Comparison of ENCODE assay signal across 19 cellular contexts in the genomic region with DNA sequence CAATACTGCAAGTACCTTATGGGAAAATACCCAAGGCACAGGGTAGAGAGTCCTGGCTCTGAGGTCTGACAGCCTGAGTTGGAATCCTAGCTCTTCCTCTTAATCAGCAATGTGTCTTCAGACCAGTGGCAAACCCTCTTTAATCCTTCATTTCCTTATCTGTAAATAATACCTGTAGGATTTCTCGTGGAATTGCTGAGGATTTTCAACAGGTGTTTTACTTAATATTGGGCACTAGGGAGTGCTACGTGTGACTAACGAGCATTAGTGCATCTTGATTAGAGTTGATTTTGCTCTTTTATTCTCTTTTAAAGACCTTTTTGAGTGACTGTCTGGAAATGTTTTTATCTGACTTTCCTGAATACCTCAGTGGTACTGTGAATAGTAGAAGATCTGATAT. TPM values are rescaled to one million over a fixed set of nuclear protein-coding genes. Genes with fewer than 3 reads are reported as not detected.
"Had no signal": no experiment of that assay in that cellular context is flagged by ENCODE, and none has a peak within 500 bp of the region (broad histone marks: within the 10 kb centered on the region; RNA-seq: fewer than 3 reads in every experiment).

No MANE protein-coding gene starts in this region.

- H3K9me3 ChIP-seq: colonic mucosa, heart left ventricle, pancreas, prostate gland, right lobe of liver, suprapubic skin, thyroid gland, upper lobe of right lung, vagina had no signal

- H3K4me1 ChIP-seq: colonic mucosa, prostate gland, right lobe of liver had no signal

- H3K27ac ChIP-seq: colonic mucosa, heart left ventricle, pancreas, prostate gland, right lobe of liver, suprapubic skin, thyroid gland, upper lobe of right lung, vagina had no signal

- ATAC-seq: esophagus mucosa; heart left ventricle; natural killer cell treated with Interleukin-12 subunit alpha and Interleukin-12 subunit beta and Interleukin-15 and Interleukin-18, amount 100 ng/mL, for 72 hours; pancreas; right lobe of liver; stimulated activated effector memory CD8-positive, alpha-beta T cell treated with anti-CD3 and anti-CD28 coated beads, Interleukin-12 subunit alpha, Interleukin-12 subunit beta, amount 100 ng/mL, for 72 hours; stimulated activated naive CD8-positive, alpha-beta T cell treated with anti-CD3 and anti-CD28 coated beads, Interleukin-15, Interleukin-2, amounts not matched to agents 100 U/mL and 50 U/mL, for 24 hours; upper lobe of right lung had no signal

- H3K36me3 ChIP-seq: colonic mucosa, heart left ventricle, pancreas, prostate gland, right lobe of liver, suprapubic skin, thyroid gland, upper lobe of right lung, vagina had no signal

- DNase-seq: colonic mucosa; heart left ventricle; hypothalamus; kidney glomerular epithelial cell; midbrain; occipital lobe; pancreas; right lobe of liver; stimulated activated CD4-positive, alpha-beta T cell treated with anti-CD3 and anti-CD28 coated beads, Interleukin-4, amount 100 ng/mL, for 1 hour; stimulated activated CD8-positive, alpha-beta memory T cell treated with anti-CD3 and anti-CD28 coated beads, Interleukin-4, amount 100 ng/mL, for 48 hours; stimulated activated naive CD8-positive, alpha-beta T cell treated with anti-CD3 and anti-CD28 coated beads, Interleukin-15, Interleukin-2, amounts not matched to agents 100 U/mL and 50 U/mL, for 24 hours; thyroid gland; upper lobe of right lung had no signal

- H3K4me3 Mint-ChIP-seq: natural killer cell treated with Interleukin-12 subunit alpha and Interleukin-12 subunit beta and Interleukin-15 and Interleukin-18, amount 100 ng/mL, for 72 hours; stimulated activated effector memory CD8-positive, alpha-beta T cell treated with anti-CD3 and anti-CD28 coated beads, Interleukin-12 subunit alpha, Interleukin-12 subunit beta, amount 100 ng/mL, for 72 hours had no signal

- H3K4me1 Mint-ChIP-seq: stimulated activated effector memory CD8-positive, alpha-beta T cell treated with anti-CD3 and anti-CD28 coated beads, Interleukin-12 subunit alpha, Interleukin-12 subunit beta, amount 100 ng/mL, for 72 hours had no signal

- H3K27ac Mint-ChIP-seq: natural killer cell treated with Interleukin-12 subunit alpha and Interleukin-12 subunit beta and Interleukin-15 and Interleukin-18, amount 100 ng/mL, for 72 hours; stimulated activated effector memory CD8-positive, alpha-beta T cell treated with anti-CD3 and anti-CD28 coated beads, Interleukin-12 subunit alpha, Interleukin-12 subunit beta, amount 100 ng/mL, for 72 hours had no signal

- H3K27me3 ChIP-seq: colonic mucosa, heart left ventricle, pancreas, right lobe of liver, suprapubic skin, thyroid gland, upper lobe of right lung, vagina had no signal

- H3K36me3 Mint-ChIP-seq: natural killer cell treated with Interleukin-12 subunit alpha and Interleukin-12 subunit beta and Interleukin-15 and Interleukin-18, amount 100 ng/mL, for 72 hours; stimulated activated effector memory CD8-positive, alpha-beta T cell treated with anti-CD3 and anti-CD28 coated beads, Interleukin-12 subunit alpha, Interleukin-12 subunit beta, amount 100 ng/mL, for 72 hours had no signal

- H3K4me3 ChIP-seq: colonic mucosa, heart left ventricle, pancreas, prostate gland, right lobe of liver, suprapubic skin, thyroid gland, upper lobe of right lung, vagina had no signal

RNA-seq across cellular contexts. Expression of gene ARHGAP28, which starts 48.9 kb away (rescaled TPM):
- total RNA-seq: natural killer cell treated with Interleukin-12 subunit alpha and Interleukin-12 subunit beta and Interleukin-15 and Interleukin-18, amount 100 ng/mL, for 72 hours had no signal
